In the genomic region with DNA sequence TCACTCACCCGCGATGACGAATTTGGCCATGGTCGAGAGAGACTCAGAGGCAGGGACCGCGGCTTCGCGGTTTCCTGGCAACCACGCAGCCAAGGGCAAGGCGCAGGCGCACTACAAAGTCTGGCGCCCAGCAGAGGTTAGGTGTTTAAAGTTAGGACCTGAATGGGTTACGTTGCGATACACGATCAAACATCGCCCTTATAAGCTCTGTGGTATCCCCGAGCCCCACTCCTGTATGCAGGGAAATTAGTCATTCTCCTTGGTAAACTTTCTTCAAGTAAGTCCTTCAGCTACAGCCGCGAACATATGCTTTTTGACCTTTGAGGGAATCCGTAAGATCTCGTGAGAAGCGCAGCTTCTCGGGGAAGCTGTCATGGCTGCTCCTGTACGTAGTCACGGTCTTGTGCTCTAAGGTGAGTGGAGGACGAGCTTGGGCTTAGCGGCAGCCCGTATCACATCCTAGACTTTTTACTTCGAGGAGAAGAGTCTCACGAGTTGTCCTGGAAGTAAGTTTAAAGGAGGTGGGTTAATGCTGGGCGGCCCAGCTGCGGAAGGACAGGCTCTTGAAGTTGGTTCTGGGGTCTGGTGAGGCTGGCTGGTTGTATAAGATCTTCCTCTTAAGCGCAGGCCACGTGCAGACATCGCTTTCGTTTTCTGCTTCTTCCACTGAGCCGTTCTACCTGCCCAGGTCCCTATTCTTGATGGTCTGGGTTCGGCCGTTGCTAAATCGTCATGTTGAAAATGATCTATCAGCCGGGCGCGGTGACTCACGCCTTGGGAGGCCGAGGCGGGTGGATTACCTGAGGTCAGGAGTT, we compare ENCODE assay signal across 8 cellular contexts. TPM values are rescaled to one million over a fixed set of nuclear protein-coding genes. Genes with fewer than 3 reads are reported as not detected.
DNase-seq lines count a peak whose midpoint lies in the region; TF ChIP-seq lines count a peak whose summit lies in the region.

A gene (plus strand): TSS at position 365 of the 815 bp plus-strand sequence. CDS start 1,088 bp downstream, outside the sequence.
A gene (minus strand): TSS at position 87 of the 815 bp plus-strand sequence. CDS start 57 bp downstream, at position 30.

- H3K9ac ChIP-seq in ES-I3 (ENCODE audit: low read depth, low read length) (peak within 1 kb of the TSS; percentile 95), H9 (ENCODE audit: extremely low read depth, insufficient read length, low read length) (peak within 1 kb of the TSS; percentile 88), neural progenitor cell (peak within 1 kb of the TSS; percentile 87), stomach smooth muscle (ENCODE audit: low read length in 2 of 2) (peak within 1 kb of the TSS; percentile 90 to 96)

- H3K14ac ChIP-seq in H9 (ENCODE audit: insufficient read depth, low read length) = peak within 1 kb of the TSS; percentile 54; the same call in 1 of the 2 replicates

- H3K4me3 ChIP-seq in MG63 = peak within 1 kb of the TSS; percentile 70
- peak within 1 kb of the TSS; percentile 81 for H3K4me3 ChIP-seq in neural progenitor cell
- peak within 1 kb of the TSS; percentile 93 to 97 for H3K4me3 ChIP-seq in stomach smooth muscle (ENCODE audit: low read length in 2 of 2)

- no peak within 1 kb of the TSS for H3K56ac ChIP-seq in H9 (ENCODE audit: insufficient read length, low read depth, low read length)

- no peak within 1 kb of the TSS for H3K27ac ChIP-seq in H9 (ENCODE audit: insufficient read length, low read depth, low read length)
- H3K27ac ChIP-seq in neural progenitor cell = no peak within 1 kb of the TSS
- H3K27ac ChIP-seq in stomach smooth muscle (ENCODE audit: low read length) = peak within 1 kb of the TSS; percentile 87

- H3K79me2 ChIP-seq in H9 (ENCODE audit: insufficient read depth, low read length) (no peaks in the 10 kb centered on the region), neural progenitor cell (ENCODE audit: low read depth) (peaks cover 42% of the 10 kb centered on the region)

- H2AK5ac ChIP-seq in H9 (ENCODE audit: insufficient read length, low read length) = no peak within 1 kb of the TSS

- WGBS in H9 (ENCODE audit: extremely low coverage, insufficient read length, low lambda C conversion rate) = no CpG with 5 or more reads among the region's 46 CpGs

- H3K9me3 Mint-ChIP-seq in H9 (no peaks in the 10 kb centered on the region), neural progenitor cell (no peaks in the 10 kb centered on the region)

- H3T11ph ChIP-seq in H9 (ENCODE audit: low read length) = no peak within 1 kb of the TSS

- DNase-seq in H9 (peak; percentile 90), MG63 (peak; percentile 97), SHP77 treated with DMSO at 0.1 percent for 48 hours (lab: John Stamatoyannopoulos, UW) (peak; percentile 80), foreskin melanocyte (peak; percentile 95), neural progenitor cell (ENCODE audit: low spot score) (peak; percentile 90)
- DNase-seq in activated gamma-delta T cell treated with anti-CD3 and anti-CD28 coated beads, Interleukin-2, amount 50 U/mL, for 16 hours (ENCODE audit: low read depth) = peak; percentile 71

- no peaks in the 10 kb centered on the region for H3K79me1 ChIP-seq in H9 (ENCODE audit: insufficient read depth, low read depth, low read length, poor library complexity, severe bottlenecking)

- H2BK5ac ChIP-seq in H9 (ENCODE audit: insufficient read length, low read length) = no peak within 1 kb of the TSS

- no peak within 1 kb of the TSS for H3K23ac ChIP-seq in H9 (ENCODE audit: insufficient read length, low read depth, low read length)

- H4K5ac ChIP-seq in H9 (ENCODE audit: insufficient read length, low read depth, low read length) = no peak within 1 kb of the TSS

- H3K4me2 ChIP-seq in H9 (ENCODE audit: insufficient read depth, insufficient read length, low read length) = peak within 1 kb of the TSS; percentile 42
- H3K4me2 ChIP-seq in neural progenitor cell = peak within 1 kb of the TSS; percentile 86

- no peak within 1 kb of the TSS for H2BK20ac ChIP-seq in H9 (ENCODE audit: low read depth, low read length, poor library complexity, severe bottlenecking)

- peak within 1 kb of the TSS; percentile 96 to 97 for H3K4me3 Mint-ChIP-seq in H9
- no peak within 1 kb of the TSS for H3K4me3 Mint-ChIP-seq in neural progenitor cell

- H3K36me3 Mint-ChIP-seq in H9 (ENCODE audit: insufficient read depth in 1 of 3, low read depth in 3 of 3) = peaks cover 10 to 28% (median 21%) of the 10 kb centered on the region in 3 experiments
- H3K36me3 Mint-ChIP-seq in neural progenitor cell = peaks cover 6% of the 10 kb centered on the region

- H4K91ac ChIP-seq in H9 (ENCODE audit: insufficient read length, low read depth, low read length) = no peak within 1 kb of the TSS

- H3K4me1 Mint-ChIP-seq in H9 = peaks cover 9 to 11% of the 10 kb centered on the region in 2 experiments
- peaks cover 10% of the 10 kb centered on the region for H3K4me1 Mint-ChIP-seq in neural progenitor cell

- no peak within 1 kb of the TSS for H2BK12ac ChIP-seq in H9 (ENCODE audit: insufficient read length, low read depth, low read length)

- peaks cover 5% of the 10 kb centered on the region for H3K23me2 ChIP-seq in H9 (ENCODE audit: insufficient read length, low read depth, low read length, poor library complexity, severe bottlenecking)

- H4K8ac ChIP-seq in H9 (replicated peaks; ENCODE audit: insufficient read length, low read depth, low read length) = no peak within 1 kb of the TSS

- H3F3A ChIP-seq in neural progenitor cell (ENCODE audit: low read depth) = no peaks in the 10 kb centered on the region

- no peak within 1 kb of the TSS for H2BK15ac ChIP-seq in H9 (ENCODE audit: low read depth, low read length)

- no peak for TF ChIP-seq CTCF in H9 (conservative IDR thresholded peaks at IDR 0.05)
- TF ChIP-seq CTCF in neural progenitor cell (IDR thresholded peaks at IDR 0.05) = no peak

- no peak within 1 kb of the TSS for H3K4ac ChIP-seq in H9 (ENCODE audit: low read depth, low read length)

- peaks cover 3% of the 10 kb centered on the region; the same call in 1 of the 2 replicates for H3K36me3 ChIP-seq in ES-I3 (ENCODE audit: insufficient read depth, low read length)
- H3K36me3 ChIP-seq in MG63 = peaks cover 23% of the 10 kb centered on the region
- H3K36me3 ChIP-seq in neural progenitor cell = no peaks in the 10 kb centered on the region
- H3K36me3 ChIP-seq in stomach smooth muscle (ENCODE audit: control insufficient read depth in 2 of 2, insufficient read depth in 2 of 2, low read length in 2 of 2) = peaks cover 3 to 13% of the 10 kb centered on the region in 2 donors

- no peaks in the 10 kb centered on the region for H3K4me1 ChIP-seq in ES-I3 (ENCODE audit: insufficient read depth, low read length)
- no peaks in the 10 kb centered on the region for H3K4me1 ChIP-seq in H9 (ENCODE audit: insufficient read depth, low read length)
- peaks cover 5% of the 10 kb centered on the region for H3K4me1 ChIP-seq in neural progenitor cell
- peaks cover 11% of the 10 kb centered on the region for H3K4me1 ChIP-seq in stomach smooth muscle (ENCODE audit: control insufficient read depth, insufficient read depth, low read length)

- H4K20me1 ChIP-seq in H9 (ENCODE audit: control insufficient read depth, insufficient read depth, insufficient read length) (no peaks in the 10 kb centered on the region), neural progenitor cell (ENCODE audit: low read depth) (no peaks in the 10 kb centered on the region)

- H2BK120ac ChIP-seq in H9 (ENCODE audit: low read depth, low read length, poor library complexity, severe bottlenecking) = no peak within 1 kb of the TSS

- H2AFZ ChIP-seq in H9 (ENCODE audit: low read length) = peak within 1 kb of the TSS; percentile 51
- H2AFZ ChIP-seq in neural progenitor cell (replicated peaks) = peak within 1 kb of the TSS; percentile 98

- H3K27me3 ChIP-seq in H9 (ENCODE audit: insufficient read depth, low read length) = no peaks in the 10 kb centered on the region
- H3K27me3 ChIP-seq in MG63 = no peaks in the 10 kb centered on the region; the same call in none of the 2 replicates
- H3K27me3 ChIP-seq in neural progenitor cell = peaks cover 26% of the 10 kb centered on the region
- no peaks in the 10 kb centered on the region for H3K27me3 ChIP-seq in stomach smooth muscle (ENCODE audit: control insufficient read depth in 1 of 2, insufficient read depth in 2 of 2, low read length in 2 of 2)

- H3K27me3 Mint-ChIP-seq in H9 (ENCODE audit: low read depth) (no peaks in the 10 kb centered on the region), neural progenitor cell (ENCODE audit: insufficient read depth, low read depth) (peaks cover 4% of the 10 kb centered on the region)

- H3K9me3 ChIP-seq in ES-I3 (ENCODE audit: control insufficient read depth, insufficient read depth, low read length) (no peaks in the 10 kb centered on the region), H9 (ENCODE audit: control insufficient read depth, low read depth, low read length) (no peaks in the 10 kb centered on the region), MG63 (no peaks in the 10 kb centered on the region), neural progenitor cell (ENCODE audit: low read depth) (no peaks in the 10 kb centered on the region), stomach smooth muscle (ENCODE audit: control insufficient read depth in 2 of 2, low read length in 2 of 2) (no peaks in the 10 kb centered on the region)

- H3K18ac ChIP-seq in H9 (ENCODE audit: insufficient read length, low read depth, low read length) = peak within 1 kb of the TSS; percentile 44

- H3K27ac Mint-ChIP-seq in H9 = peak within 1 kb of the TSS; percentile 85 to 99 (median 95)
- peak within 1 kb of the TSS; percentile 97 for H3K27ac Mint-ChIP-seq in neural progenitor cell

RNA-seq across cellular contexts. Expression of the first gene that starts in this region (rescaled TPM):
- 39.2 and 40.1 TPM in 2 replicates for total RNA-seq in H9 (2021)
- 30.7 and 49.6 TPM in 2 replicates for total RNA-seq in MG63 (2014; rRNA removed; shearing (Covaris generic); ENCODE audit: low replicate concordance)
- 32.7 and 39.0 TPM in 2 replicates for total RNA-seq in neural progenitor cell (ENCODE audit: low replicate concordance)

RNA-seq across cellular contexts. Expression of the second gene that starts in this region (rescaled TPM):
- total RNA-seq in H9 (2021) (1.3 and 1.4 TPM in 2 replicates), neural progenitor cell (ENCODE audit: low replicate concordance) (3.7 and 3.9 TPM in 2 replicates)
- total RNA-seq in MG63 (2014; rRNA removed; shearing (Covaris generic); ENCODE audit: low replicate concordance) = 0.72 and 11.4 TPM in 2 replicates
